In genomic region chr6:128323011-128323410, GRCh38 we compare ENCODE assay signal across 18 cellular contexts.
"Had no signal": no experiment of that assay in that cellular context is flagged by ENCODE, and none has a peak within 500 bp of the region (broad histone marks: within the 10 kb centered on the region; RNA-seq: fewer than 3 reads in every experiment).

No MANE protein-coding gene starts in this region.

- H3K9me3 ChIP-seq: pancreas, psoas muscle, right atrium auricular region, right lobe of liver, uterus had no signal

- H3K27ac ChIP-seq: left ventricle myocardium inferior, pancreas, psoas muscle, right atrium auricular region, right lobe of liver, stomach, tibial nerve, uterus had no signal

- H3K4me3 ChIP-seq: left ventricle myocardium inferior, lung, pancreas, psoas muscle, right atrium auricular region, right lobe of liver, smooth muscle cell, stomach, tibial nerve, uterus had no signal

- DNase-seq: hypothalamus; immature natural killer cell; kidney; left ventricle myocardium inferior; naive thymus-derived CD8-positive, alpha-beta T cell; pancreas; psoas muscle; right lobe of liver; stimulated activated CD4-positive, alpha-beta T cell treated with anti-CD3 and anti-CD28 coated beads, Interleukin-1b, Interleukin-23, amount 100 ng/mL, for 48 hours; stimulated activated CD4-positive, alpha-beta T cell treated with anti-CD3 and anti-CD28 coated beads, Interleukin-4, amount 100 ng/mL, for 1 hour; stimulated activated naive B cell treated with anti-CD40 and anti-IgM and Interleukin-4, amounts not matched to agents 10 μg/mL and 1 μg/mL and 100 μg/mL, for 72 hours; stimulated activated naive CD8-positive, alpha-beta T cell treated with anti-CD3 and anti-CD28 coated beads, Interleukin-15, Interleukin-2, amounts not matched to agents 100 U/mL and 50 U/mL, for 24 hours; stomach; uterus had no signal

- H3K27me3 ChIP-seq: pancreas, right atrium auricular region, right lobe of liver, stomach, tibial nerve, uterus had no signal

- H3K36me3 ChIP-seq: left ventricle myocardium inferior, pancreas, right atrium auricular region, right lobe of liver, tibial nerve, uterus had no signal

- ATAC-seq: naive thymus-derived CD8-positive, alpha-beta T cell; pancreas; psoas muscle; right lobe of liver; stimulated activated naive B cell treated with anti-CD40 and anti-IgM and Interleukin-4, amounts not matched to agents 10 μg/mL and 1 μg/mL and 100 μg/mL, for 72 hours; stimulated activated naive CD8-positive, alpha-beta T cell treated with anti-CD3 and anti-CD28 coated beads, Interleukin-15, Interleukin-2, amounts not matched to agents 100 U/mL and 50 U/mL, for 24 hours had no signal

- H3K4me1 ChIP-seq: pancreas, psoas muscle, right lobe of liver, tibial nerve, uterus had no signal
